18 cellular contexts compared by ENCODE assay signal in the genomic region with DNA sequence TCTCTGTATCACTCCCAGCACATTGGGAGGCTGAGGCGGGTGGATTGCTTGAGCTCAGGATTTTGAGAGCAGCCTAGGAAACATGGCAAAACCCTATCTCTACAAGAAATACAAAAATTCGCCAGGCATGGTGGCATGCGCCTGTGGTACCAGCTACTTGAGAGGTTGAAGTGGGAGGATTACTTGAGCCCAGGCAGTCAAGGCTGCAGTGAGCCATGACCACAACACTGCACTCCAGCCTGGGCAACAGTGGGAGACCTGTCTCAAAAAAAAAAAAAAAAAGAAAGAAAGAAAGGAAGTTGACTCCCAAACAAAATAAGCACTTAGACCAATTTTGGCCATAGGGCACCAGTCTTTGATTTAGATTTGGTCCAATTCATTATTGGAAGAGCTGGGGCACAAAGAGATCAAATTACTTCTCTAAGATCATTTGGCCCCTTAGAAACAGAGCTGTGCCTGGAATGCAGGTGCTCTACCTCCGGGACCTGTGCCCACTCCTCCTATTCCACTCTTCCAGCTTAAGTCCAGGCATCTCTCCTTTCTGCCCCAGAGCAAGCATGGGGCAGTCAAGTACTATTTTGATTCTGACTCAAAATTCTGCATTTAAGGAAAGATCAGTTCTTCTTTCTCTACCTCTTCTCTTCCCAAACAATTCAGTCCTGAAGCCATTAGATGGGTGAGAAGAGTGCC.
"Had no signal": no experiment of that assay in that cellular context is flagged by ENCODE, and none has a peak within 500 bp of the region (broad histone marks: within the 10 kb centered on the region; RNA-seq: fewer than 3 reads in every experiment).

No MANE protein-coding gene starts in this region.

- H3K4me3 ChIP-seq: dorsolateral prefrontal cortex, lung, neural progenitor cell, pancreas, stomach, testis had no signal

- H3K9me3 ChIP-seq: pancreas, stomach, testis had no signal

- H3K27ac ChIP-seq: neural progenitor cell, pancreas had no signal

- H3K36me3 ChIP-seq: neural progenitor cell, pancreas, stomach had no signal

- H3K9me3 Mint-ChIP-seq: activated B cell treated with CpG ODN at 0.5 μM for 24 hours; activated CD4-positive, alpha-beta T cell treated with anti-CD3 and anti-CD28 coated beads, Interleukin-2, amount 10 ng/mL, durations not matched to agents 24 days and 14 days; activated naive CD8-positive, alpha-beta T cell treated with anti-CD3 and anti-CD28 coated beads, Interleukin-2, amount 50 U/mL, for 24 hours; neural progenitor cell had no signal

- H3K4me1 ChIP-seq: pancreas had no signal

- H3K4me3 Mint-ChIP-seq: activated B cell treated with CpG ODN at 0.5 μM for 24 hours; activated CD4-positive, alpha-beta T cell treated with anti-CD3 and anti-CD28 coated beads, Interleukin-2, amount 10 ng/mL, durations not matched to agents 24 days and 14 days; activated CD8-positive, alpha-beta T cell treated with anti-CD3 and anti-CD28 coated beads, Interleukin-2, amount 10 ng/mL, durations not matched to agents 7 days and 5 days; activated naive CD8-positive, alpha-beta T cell treated with anti-CD3 and anti-CD28 coated beads, Interleukin-2, amount 50 U/mL, for 24 hours; neural progenitor cell had no signal

- ATAC-seq: activated CD8-positive, alpha-beta T cell treated with anti-CD3 and anti-CD28 coated beads, Interleukin-2, amount 10 ng/mL, durations not matched to agents 7 days and 5 days; activated naive CD8-positive, alpha-beta T cell treated with anti-CD3 and anti-CD28 coated beads, Interleukin-2, amount 50 U/mL, for 24 hours; pancreas had no signal

- H3K27me3 ChIP-seq: dorsolateral prefrontal cortex, neural progenitor cell, pancreas, stomach, testis had no signal

- H3K36me3 Mint-ChIP-seq: neural progenitor cell had no signal

- DNase-seq: activated B cell treated with CpG ODN at 0.5 μM for 24 hours; activated CD4-positive, alpha-beta T cell treated with anti-CD3 and anti-CD28 coated beads, Interleukin-2, amount 10 ng/mL, durations not matched to agents 24 days and 14 days; activated CD8-positive, alpha-beta memory T cell treated with anti-CD3 and anti-CD28 coated beads, Interleukin-2, amount 50 U/mL, for 4 hours; activated CD8-positive, alpha-beta T cell treated with anti-CD3 and anti-CD28 coated beads, Interleukin-2, amount 10 ng/mL, durations not matched to agents 7 days and 5 days; activated naive CD4-positive, alpha-beta T cell; activated naive CD8-positive, alpha-beta T cell treated with anti-CD3 and anti-CD28 coated beads, Interleukin-2, amount 50 U/mL, for 24 hours; aorta; dorsolateral prefrontal cortex; hippocampal formation; kidney glomerular epithelial cell; midbrain; pancreas; stimulated activated CD4-positive, alpha-beta T cell treated with anti-CD3 and anti-CD28 coated beads, Interleukin-12 subunit alpha, Interleukin-12 subunit beta, amount 100 ng/mL, for 4 hours; stimulated activated CD4-positive, alpha-beta T cell treated with anti-CD3 and anti-CD28 coated beads, Interleukin-2, amount 100 ng/mL, for 24 hours; stomach; testis had no signal

- H3K4me1 Mint-ChIP-seq: activated B cell treated with CpG ODN at 0.5 μM for 24 hours; activated CD4-positive, alpha-beta T cell treated with anti-CD3 and anti-CD28 coated beads, Interleukin-2, amount 10 ng/mL, durations not matched to agents 24 days and 14 days; activated naive CD8-positive, alpha-beta T cell treated with anti-CD3 and anti-CD28 coated beads, Interleukin-2, amount 50 U/mL, for 24 hours had no signal

- H3K27ac Mint-ChIP-seq: activated B cell treated with CpG ODN at 0.5 μM for 24 hours; activated CD4-positive, alpha-beta T cell treated with anti-CD3 and anti-CD28 coated beads, Interleukin-2, amount 10 ng/mL, durations not matched to agents 24 days and 14 days; activated CD8-positive, alpha-beta T cell treated with anti-CD3 and anti-CD28 coated beads, Interleukin-2, amount 10 ng/mL, durations not matched to agents 7 days and 5 days; activated naive CD8-positive, alpha-beta T cell treated with anti-CD3 and anti-CD28 coated beads, Interleukin-2, amount 50 U/mL, for 24 hours had no signal

- H3K27me3 Mint-ChIP-seq: activated naive CD8-positive, alpha-beta T cell treated with anti-CD3 and anti-CD28 coated beads, Interleukin-2, amount 50 U/mL, for 24 hours had no signal
